ENCODE assay signal across 12 cellular contexts in genomic region chr13:93080587-93080986, GRCh38.
DNase-seq lines count a peak whose midpoint lies in the region; ATAC-seq and TF ChIP-seq lines count a peak whose summit lies in the region.
"Had no signal": no experiment of that assay in that cellular context is flagged by ENCODE, and none has a peak within 500 bp of the region (broad histone marks: within the 10 kb centered on the region; RNA-seq: fewer than 3 reads in every experiment).

No MANE protein-coding gene starts in this region.

- no peak for TF ChIP-seq EP300 in sigmoid colon (IDR thresholded peaks at IDR 0.05)

- H3K4me3 ChIP-seq in brain microvascular endothelial cell (ENCODE audit: low read depth, low read length) (no peak overlapping the region), sigmoid colon (no peak overlapping the region)

- H3K36me3 ChIP-seq in brain microvascular endothelial cell (replicated peaks) (no peaks in the 10 kb centered on the region), sigmoid colon (no peaks in the 10 kb centered on the region)

- WGBS in sigmoid colon, 2 donors: 51 to 54% methylated on average over 1 of the region's 1 CpG

- H3K9me3 ChIP-seq in sigmoid colon: no peaks in the 10 kb centered on the region

- in situ Hi-C loops in brain microvascular endothelial cell (cut with HindIII; ENCODE audit: low pct_ligation_motif_present, low sequenced_read_pairs): no loop called here

- no peak overlapping the region for H3K27ac ChIP-seq in brain microvascular endothelial cell
- H3K27ac ChIP-seq in sigmoid colon: no peak overlapping the region

- peak; percentile 38 for DNase-seq in COLO668 (lab: John Stamatoyannopoulos, UW; ENCODE audit: unreplicated experiment)
- DNase-seq in HCEC 1CT: peak; percentile 8
- peak; percentile 66 for DNase-seq in NCI-H226
- DNase-seq in brain microvascular endothelial cell: peak; percentile 79
- DNase-seq in stimulated activated CD4-positive, alpha-beta T cell treated with anti-CD3 and anti-CD28 coated beads, Interleukin-2, amount 100 ng/mL, for 48 hours: no peak
- DNase-seq in sigmoid colon: no peak
- DNase-seq in AML-193 (lab: John Stamatoyannopoulos, UW): no peak
- DNase-seq: activated naive CD4-positive, alpha-beta T cell treated with Interleukin-2 at 50 U/mL for 16 hours; cortex of kidney; kidney; right cardiac atrium had no signal

- ATAC-seq in GM18502 (IDR thresholded peaks at IDR 0.05; ENCODE audit: poor library complexity, unreplicated experiment): no peak
- ATAC-seq: right cardiac atrium had no signal

- no peak for TF ChIP-seq CTCF in brain microvascular endothelial cell (IDR thresholded peaks at IDR 0.05; ENCODE audit: low read depth, low read length, missing control alignments)
- TF ChIP-seq CTCF in sigmoid colon (IDR thresholded peaks at IDR 0.05): no peak

- TF ChIP-seq POLR2A in sigmoid colon (IDR thresholded peaks at IDR 0.05): no peak

- H3K4me1 ChIP-seq in sigmoid colon: no peaks in the 10 kb centered on the region

- intact Hi-C loops in sigmoid colon (cut with DNase I): no loop called here

- H3K27me3 ChIP-seq in brain microvascular endothelial cell (replicated peaks): no peaks in the 10 kb centered on the region
- no peaks in the 10 kb centered on the region for H3K27me3 ChIP-seq in sigmoid colon

Comparison
In these comparisons a context has a peak if more than half of its experiments do, and no peak if none do; other contexts are left out.
1. DNase-seq: peak in COLO668 (single experiment), HCEC 1CT (single experiment), NCI-H226 (single experiment) and brain microvascular endothelial cell (single experiment); none in stimulated activated CD4-positive, alpha-beta T cell treated with anti-CD3 and anti-CD28 coated beads, Interleukin-2, amount 100 ng/mL, for 48 hours (0 of 2), sigmoid colon (single experiment) and AML-193 (0 of 2).